ENCODE assay signal across 15 cellular contexts in genomic region chr7:79778786-79779382, GRCh38.
A peak's percentile ranks its signal among the peaks of the same experiment; 100 is the strongest.
DNase-seq lines count a peak whose midpoint lies in the region; ATAC-seq and TF ChIP-seq lines count a peak whose summit lies in the region.
"Had no signal": no experiment of that assay in that cellular context is flagged by ENCODE, and none has a peak within 500 bp of the region (broad histone marks: within the 10 kb centered on the region; RNA-seq: fewer than 3 reads in every experiment).

No MANE protein-coding gene starts in this region.

- H3K27me3 ChIP-seq in RWPE2 (ENCODE audit: insufficient read depth, poor library complexity, severe bottlenecking) (no peaks in the 10 kb centered on the region), thyroid gland (no peaks in the 10 kb centered on the region), spleen (replicated peaks in 1 of 7) (no peaks in the 10 kb centered on the region)
- H3K27me3 ChIP-seq: adrenal gland, pancreas had no signal

- H3K4me1 ChIP-seq in RWPE2 (ENCODE audit: insufficient read depth, poor library complexity, severe bottlenecking) (peaks cover 10% of the 10 kb centered on the region), thyroid gland (no peaks in the 10 kb centered on the region), spleen (no peaks in the 10 kb centered on the region)
- H3K4me1 ChIP-seq: adrenal gland, pancreas had no signal

- peak; percentile 71 for DNase-seq in H4 (ENCODE audit: low spot score)
- DNase-seq in RWPE2 (ENCODE audit: low spot score) = no peak
- DNase-seq in fibroblast of peridontal ligament (ENCODE audit: extremely low read depth) = peak; percentile 97
- DNase-seq in stromal cell of bone marrow (ENCODE audit: low read depth) = peak; percentile 63
- no peak for DNase-seq in NCI-H345 treated with DMSO at 0.1 percent for 48 hours (lab: John Stamatoyannopoulos, UW; ENCODE audit: unreplicated experiment)
- DNase-seq in thyroid gland = no peak
- DNase-seq in spleen = no peak
- DNase-seq: adrenal gland; NCI-H446 treated with DMSO at 0.1 percent for 48 hours; pancreas; stimulated activated CD4-positive, alpha-beta T cell treated with anti-CD3 and anti-CD28 coated beads, Interleukin-4, amount 100 ng/mL, for 4 hours; T-helper 1 cell had no signal

- H3K4me3 ChIP-seq in RWPE2 (ENCODE audit: severe bottlenecking) = no peak overlapping the region
- H3K4me3 ChIP-seq in thyroid gland (replicated peaks in 1 of 3) = no peak overlapping the region
- peak overlapping the region in 1 of 8 donors; percentile 28 for H3K4me3 ChIP-seq in spleen
- H3K4me3 ChIP-seq: adrenal gland, pancreas, thoracic aorta had no signal

- TF ChIP-seq CTCF in RWPE2 (IDR thresholded peaks at IDR 0.05; ENCODE audit: poor library complexity, severe bottlenecking) (no peak), thyroid gland (IDR thresholded peaks at IDR 0.05) (no peak), spleen (IDR thresholded peaks at IDR 0.05 in 8 of 11, conservative IDR thresholded peaks at IDR 0.05 in 3 of 11) (no peak)

- TF ChIP-seq POLR2A in thyroid gland (IDR thresholded peaks at IDR 0.05) = no peak
- no peak for TF ChIP-seq POLR2A in spleen (IDR thresholded peaks at IDR 0.05)

- ATAC-seq in RWPE2 (ENCODE audit: low read depth) (peak; percentile 90), GM18517 (IDR thresholded peaks at IDR 0.05; ENCODE audit: unreplicated experiment) (no peak)
- ATAC-seq: esophagus mucosa had no signal

- H3K27ac ChIP-seq in RWPE2 (ENCODE audit: poor library complexity, severe bottlenecking) (peak overlapping the region; percentile 41), thyroid gland (no peak overlapping the region), spleen (peak overlapping the region in 2 of 8 donors; percentile 12 to 16)
- H3K27ac ChIP-seq: adrenal gland, pancreas, thoracic aorta had no signal

- H3K9me3 ChIP-seq in RWPE2 (ENCODE audit: severe bottlenecking) (peaks cover 1% of the 10 kb centered on the region), thyroid gland (no peaks in the 10 kb centered on the region), spleen (peaks cover 0 to 10% (median 2%) of the 10 kb centered on the region in 8 donors)
- H3K9me3 ChIP-seq: adrenal gland, pancreas, thoracic aorta had no signal

- H3K36me3 ChIP-seq in RWPE2 (ENCODE audit: low read depth) (no peaks in the 10 kb centered on the region), thyroid gland (no peaks in the 10 kb centered on the region), spleen (no peaks in the 10 kb centered on the region)
- H3K36me3 ChIP-seq: adrenal gland, pancreas, thoracic aorta had no signal

- intact Hi-C loops in thyroid gland (cut with DNase I) = no loop called here
- intact Hi-C loops in spleen (cut with DNase I; ENCODE audit: low total_unique reads) = no loop called here

- 82 to 83% methylated on average over 4 of the region's 4 CpGs for WGBS in thyroid gland, 2 donors
- WGBS in spleen, 5 donors = 46 to 68% (median 52%) methylated on average over 4 of the region's 4 CpGs

Comparison
In these comparisons a context has a peak if more than half of its experiments do, and no peak if none do; other contexts are left out.
1. DNase-seq: peak in H4 (single experiment), fibroblast of peridontal ligament (single experiment) and stromal cell of bone marrow (single experiment); none in RWPE2 (single experiment), NCI-H345 treated with DMSO at 0.1 percent for 48 hours (single experiment), thyroid gland (0 of 2) and spleen (single experiment).